28 cellular contexts compared by ENCODE assay signal in genomic region chr5:68555891-68556689, GRCh38.
DNase-seq lines count a peak whose midpoint lies in the region; ATAC-seq, FAIRE-seq and TF ChIP-seq lines count a peak whose summit lies in the region.
"Had no signal": no experiment of that assay in that cellular context is flagged by ENCODE, and none has a peak within 500 bp of the region (broad histone marks: within the 10 kb centered on the region; RNA-seq: fewer than 3 reads in every experiment).

No MANE protein-coding gene starts in this region.

- peaks cover 0 to 13% (median 7%) of the 10 kb centered on the region in 10 experiments; a peak in 12 of 20 replicates for H3K4me1 ChIP-seq in BLaER1 treated with 17β-estradiol and CSF1 and Interleukin-3, amounts not matched to agents 10 nM and 100 nM
- H3K4me1 ChIP-seq in keratinocyte (ENCODE audit: control insufficient read depth, extremely low read depth, insufficient read depth, low read length): peaks cover 16% of the 10 kb centered on the region
- H3K4me1 ChIP-seq: Caco-2, psoas muscle, transverse colon had no signal

- H3K27me3 ChIP-seq in BLaER1 treated with 17β-estradiol and CSF1 and Interleukin-3, amounts not matched to agents 10 nM and 100 nM: no peaks in the 10 kb centered on the region
- no peaks in the 10 kb centered on the region for H3K27me3 ChIP-seq in keratinocyte (ENCODE audit: control insufficient read depth, extremely low read depth, insufficient read depth, low read length)
- H3K27me3 ChIP-seq: neutrophil, transverse colon had no signal

- peak overlapping the region in 6 of 11 experiments; percentile 29 to 52 (median 42); a peak in 11 of 22 replicates for H3K4me2 ChIP-seq in BLaER1 treated with 17β-estradiol and CSF1 and Interleukin-3, amounts not matched to agents 10 nM and 100 nM
- no peak overlapping the region for H3K4me2 ChIP-seq in keratinocyte (ENCODE audit: control insufficient read depth, extremely low read depth, insufficient read depth, low read depth, low read length)

- peaks cover 3% of the 10 kb centered on the region for H3K9me1 ChIP-seq in keratinocyte (ENCODE audit: control insufficient read depth, extremely low read depth, insufficient read depth, low read length)

- peaks cover 18 to 29% (median 24%) of the 10 kb centered on the region in 11 experiments for H3K9me3 ChIP-seq in BLaER1 treated with 17β-estradiol and CSF1 and Interleukin-3, amounts not matched to agents 10 nM and 100 nM (replicated peaks in 1 of 11)
- H3K9me3 ChIP-seq in keratinocyte (ENCODE audit: control insufficient read depth, low read depth, low read length): no peaks in the 10 kb centered on the region
- H3K9me3 ChIP-seq: Caco-2, neutrophil, psoas muscle had no signal

- H4K20me1 ChIP-seq in BLaER1 treated with 17β-estradiol and CSF1 and Interleukin-3, amounts not matched to agents 10 nM and 100 nM: no peaks in the 10 kb centered on the region
- no peaks in the 10 kb centered on the region for H4K20me1 ChIP-seq in keratinocyte (ENCODE audit: control insufficient read depth, extremely low read depth, insufficient read depth, low read length)

- H3K36me3 ChIP-seq in BLaER1 treated with 17β-estradiol and CSF1 and Interleukin-3, amounts not matched to agents 10 nM and 100 nM: 0 out of 22 replicates have a peak, but pooled peaks cover 0 to 4% (median 0%) of the 10 kb centered on the region in 11 experiments
- no peaks in the 10 kb centered on the region for H3K36me3 ChIP-seq in keratinocyte (ENCODE audit: control insufficient read depth in 2 of 2, extremely low read depth in 1 of 2, insufficient read depth in 2 of 2, low read length in 2 of 2)
- H3K36me3 ChIP-seq: neutrophil, transverse colon, WERI-Rb-1 had no signal

- TF ChIP-seq CTCF in VCaP (conservative IDR thresholded peaks at IDR 0.05) (no peak), keratinocyte (optimal IDR thresholded peaks at IDR 0.05 in 1 of 3, IDR thresholded peaks at IDR 0.05 in 1 of 3, conservative IDR thresholded peaks at IDR 0.05 in 1 of 3; ENCODE audit: extremely low read depth in 1 of 3, insufficient read depth in 2 of 3, low read length in 3 of 3) (no peak), GM13977 (IDR thresholded peaks at IDR 0.05; ENCODE audit: extremely low read depth, insufficient read depth, missing control alignments) (no peak)

- in situ Hi-C loops in GM13977 (cut with MboI; ENCODE audit: low pct_unique_long_range_greater_than_20kb, low sequenced_read_pairs, unreplicated experiment): no loop called here

- DNase-seq in keratinocyte (ENCODE audit: low read depth, low spot score): no peak
- peak; percentile 72 for DNase-seq in renal cortical epithelial cell (ENCODE audit: low read depth)
- DNase-seq in NCI-H82 treated with DMSO at 0.1 percent for 48 hours (lab: John Stamatoyannopoulos, UW; ENCODE audit: unreplicated experiment): no peak
- DNase-seq in GM13977 (ENCODE audit: low spot score): no peak
- DNase-seq: ACHN; activated CD4-positive, alpha-beta T cell treated with anti-CD3 and anti-CD28 coated beads, Interleukin-2, amount 10 ng/mL, durations not matched to agents 24 days and 14 days; activated gamma-delta T cell; activated naive CD8-positive, alpha-beta T cell treated with anti-CD3 and anti-CD28 coated beads, Interleukin-2, amount 10 ng/mL, durations not matched to agents 7 days and 5 days; activated T-cell treated with anti-CD3 and anti-CD28 coated beads, Interleukin-2, amount 50 U/mL, for 1 hour; C1 segment of cervical spinal cord; Caco-2; DND-41; GOT3; head of caudate nucleus; left cardiac atrium; NCI-H1105 treated with DMSO at 0.1 percent for 48 hours; NCI-H2029; NCI-H526; psoas muscle; SHP77 treated with DMSO at 0.1 percent for 48 hours; transverse colon; WERI-Rb-1 had no signal

- H2AFZ ChIP-seq in keratinocyte (ENCODE audit: control insufficient read depth, low read length): no peak overlapping the region

- dilution Hi-C loops in keratinocyte (cut with MboI; ENCODE audit: extremely low pct_ligation_motif_present, low sequenced_read_pairs): no loop called here

- H3K27ac ChIP-seq in BLaER1 treated with 17β-estradiol and CSF1 and Interleukin-3, amounts not matched to agents 10 nM and 100 nM: no peak overlapping the region
- H3K27ac ChIP-seq in VCaP: peak overlapping the region; percentile 58; the same call in 1 of the 2 replicates
- no peak overlapping the region for H3K27ac ChIP-seq in keratinocyte (ENCODE audit: control insufficient read depth, insufficient read depth, low read length)
- H3K27ac ChIP-seq: neutrophil, psoas muscle, transverse colon, WERI-Rb-1 had no signal

- no peaks in the 10 kb centered on the region for H3K79me2 ChIP-seq in keratinocyte (ENCODE audit: control insufficient read depth, insufficient read depth, low read length)

- ATAC-seq in HG03521 (IDR thresholded peaks at IDR 0.05; ENCODE audit: unreplicated experiment) (no peak), HG03442 (IDR thresholded peaks at IDR 0.05; ENCODE audit: unreplicated experiment) (no peak)
- ATAC-seq: psoas muscle had no signal

- no peak overlapping the region for H3K9ac ChIP-seq in BLaER1 treated with 17β-estradiol and CSF1 and Interleukin-3, amounts not matched to agents 10 nM and 100 nM
- no peak overlapping the region for H3K9ac ChIP-seq in keratinocyte (ENCODE audit: control insufficient read depth, extremely low read depth, insufficient read depth, low read length)

- FAIRE-seq in keratinocyte (lab: Jason Lieb, UNC): peak; percentile 17

- no peak overlapping the region for H3K4me3 ChIP-seq in BLaER1 treated with 17β-estradiol and CSF1 and Interleukin-3, amounts not matched to agents 10 nM and 100 nM
- no peak overlapping the region for H3K4me3 ChIP-seq in keratinocyte (ENCODE audit: control insufficient read depth in 2 of 3, extremely low read depth in 1 of 3, insufficient read depth in 2 of 3, low read depth in 1 of 3, low read length in 3 of 3)
- H3K4me3 ChIP-seq: psoas muscle, skin epidermis, transverse colon had no signal
